Comparison of ENCODE assay signal across 21 cellular contexts in the genomic region with DNA sequence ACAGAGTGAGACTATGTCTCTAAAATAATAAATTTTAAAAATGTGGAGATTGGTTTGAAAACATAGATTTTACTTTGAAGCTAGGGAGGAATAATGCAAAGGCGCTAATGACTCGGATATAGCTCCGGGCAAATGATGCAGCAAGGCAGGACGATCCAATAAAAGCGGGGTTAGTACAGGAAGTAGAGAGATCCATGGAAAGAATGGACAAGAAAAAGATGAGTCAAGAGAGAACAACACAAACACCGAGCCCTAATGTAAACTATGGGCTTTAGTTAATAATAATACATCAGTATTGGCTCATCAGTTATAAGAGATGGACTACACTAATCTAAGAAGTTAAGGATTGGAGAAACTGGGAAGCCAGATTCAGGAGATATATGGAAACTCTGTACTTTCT.
DNase-seq lines count a peak whose midpoint lies in the region; ATAC-seq and TF ChIP-seq lines count a peak whose summit lies in the region.
"Had no signal": no experiment of that assay in that cellular context is flagged by ENCODE, and none has a peak within 500 bp of the region (broad histone marks: within the 10 kb centered on the region; RNA-seq: fewer than 3 reads in every experiment).

No MANE protein-coding gene starts in this region.

- no peaks in the 10 kb centered on the region for H3K27me3 ChIP-seq in PC-3 (ENCODE audit: low read length)
- H3K27me3 ChIP-seq in SJCRH30 = no peaks in the 10 kb centered on the region

- no peaks in the 10 kb centered on the region for H4K20me1 ChIP-seq in PC-3 (ENCODE audit: low read length)

- POLR2A ChIA-PET in PC-3 (lab: Charles Lee; ENCODE audit: unreplicated experiment) = no interaction called here

- no peaks in the 10 kb centered on the region for H3K79me2 ChIP-seq in PC-3 (ENCODE audit: low read length)

- H3K4me3 ChIP-seq in PC-3 (ENCODE audit: low read length) (no peak overlapping the region), fibroblast of mammary gland (ENCODE audit: control insufficient read depth, low read depth, low read length) (no peak overlapping the region), SJCRH30 (no peak overlapping the region)
- H3K4me3 ChIP-seq: GM23338, SK-N-MC had no signal

- no peak overlapping the region for H2AFZ ChIP-seq in PC-3 (ENCODE audit: low read length)
- H2AFZ ChIP-seq: GM23338 had no signal

- DNase-seq in ELR (ENCODE audit: low read depth) (peak; percentile 83), PC-3 (peak; percentile 64), fibroblast of mammary gland (ENCODE audit: low read depth) (peak; percentile 2), glomerular visceral epithelial cell (ENCODE audit: extremely low spot score) (no peak), NCI-H1436 (lab: John Stamatoyannopoulos, UW) (no peak), ACHN (no peak), SJCRH30 (no peak)
- DNase-seq: CD4-positive, CD25-positive, alpha-beta regulatory T cell; DMS153; GF-D8; H9; MV-4-11; NCI-H1105; NCI-H2029; NCI-H2227 treated with DMSO at 0.1 percent for 48 hours; NCI-H526 treated with DMSO at 0.1 percent for 48 hours; SHP77 treated with DMSO at 0.1 percent for 48 hours had no signal

- intact Hi-C loops in PC-3 (cut with micrococcal nuclease) = loop anchor here (5.0 to 10.0 kb wide), 2 partner anchors 168 to 226 kb away; no protein-coding TSS in a partner anchor

- H3K9ac ChIP-seq in PC-3 (ENCODE audit: low read length) = no peak overlapping the region
- H3K9ac ChIP-seq: KMS-11 had no signal

- no peaks in the 10 kb centered on the region for H3F3A ChIP-seq in PC-3 (ENCODE audit: low read length, unreplicated experiment)

- ATAC-seq in PC-3 = peak; percentile 56
- ATAC-seq: GM23338 had no signal

- no peaks in the 10 kb centered on the region for H3K9me3 ChIP-seq in PC-3 (ENCODE audit: low read length)
- H3K9me3 ChIP-seq in SJCRH30 (replicated peaks) = no peaks in the 10 kb centered on the region

- H3K4me1 ChIP-seq in PC-3 (ENCODE audit: insufficient read depth, low read length) (peaks cover 17% of the 10 kb centered on the region), SJCRH30 (peaks cover 12% of the 10 kb centered on the region)

- no peak overlapping the region for H3K27ac ChIP-seq in PC-3 (ENCODE audit: low read length)
- H3K27ac ChIP-seq in SJCRH30 = no peak overlapping the region
- H3K27ac ChIP-seq: KMS-11, RWPE1, SK-N-MC had no signal

- BruUV-seq in PC-3 (replicated peaks; lab: Mats Ljungman, UMichigan) = no TSS peak

- H3K4me2 ChIP-seq in PC-3 (ENCODE audit: low read length) = no peak overlapping the region
- H3K4me2 ChIP-seq: GM23338, KMS-11 had no signal

- no peak for TF ChIP-seq CTCF in PC-3 (conservative IDR thresholded peaks at IDR 0.05; ENCODE audit: low read depth, low read length)
- no peak for TF ChIP-seq CTCF in fibroblast of mammary gland (conservative IDR thresholded peaks at IDR 0.05; ENCODE audit: control insufficient read depth, insufficient read depth, low read depth, low read length)

- H3K9me2 ChIP-seq in PC-3 (replicated peaks; ENCODE audit: low read length) = no peaks in the 10 kb centered on the region

- in situ Hi-C loops in ACHN (cut with HindIII; ENCODE audit: low pct_ligation_motif_present, low pct_unique_long_range_greater_than_20kb, low sequenced_read_pairs) = loop anchor here (25.0 kb wide), 1 partner anchor 418 kb away; no protein-coding TSS in a partner anchor

- H3K36me3 ChIP-seq in PC-3 (ENCODE audit: low read depth, low read length) (no peaks in the 10 kb centered on the region), SJCRH30 (no peaks in the 10 kb centered on the region)

- CTCF ChIA-PET in PC-3 (lab: Charles Lee) = no interaction called here

Comparison
In these comparisons a context has a peak if more than half of its experiments do, and no peak if none do; other contexts are left out.
1. DNase-seq: peak in ELR (single experiment), PC-3 (single experiment) and fibroblast of mammary gland (single experiment); none in glomerular visceral epithelial cell (single experiment), NCI-H1436 (single experiment), ACHN (single experiment) and SJCRH30 (0 of 2).